In genomic region chr7:139673230-139673629, GRCh38 we compare ENCODE assay signal across 8 cellular contexts.
DNase-seq lines count a peak whose midpoint lies in the region; ATAC-seq, FAIRE-seq and TF ChIP-seq lines count a peak whose summit lies in the region.

No MANE protein-coding gene starts in this region.

- peak overlapping the region; percentile 42 for H3K4me2 ChIP-seq in HCT116 (ENCODE audit: low read length)

- peak; percentile 90 for ATAC-seq in GM18861 (IDR thresholded peaks at IDR 0.05; ENCODE audit: unreplicated experiment)
- peak; percentile 63 for ATAC-seq in HCT116

- H3K4me3 ChIP-seq in HCT116 (replicated peaks in 1 of 2; ENCODE audit: low read depth in 1 of 2, low read length in 2 of 2) (no peak overlapping the region), Peyer's patch (no peak overlapping the region), kidney (ENCODE audit: low read length in 2 of 2) (no peak overlapping the region)

- peaks cover 12 to 55% of the 10 kb centered on the region in 2 experiments for H3K4me1 ChIP-seq in HCT116 (ENCODE audit: control insufficient read depth in 1 of 2, insufficient read depth in 2 of 2, low read length in 2 of 2)
- no peaks in the 10 kb centered on the region for H3K4me1 ChIP-seq in Peyer's patch
- peaks cover 11 to 32% of the 10 kb centered on the region in 2 donors for H3K4me1 ChIP-seq in kidney (ENCODE audit: control insufficient read depth in 1 of 2, insufficient read depth in 1 of 2, low read depth in 1 of 2, low read length in 2 of 2)

- RAD21 ChIA-PET in HCT116 (lab: Charles Lee; ENCODE audit: low non-redundant PET in 1 of 2, low total read pairs in 2 of 2, uncharacterized antibody in 2 of 2, unreplicated experiment in 2 of 2): no interaction called here

- H3K9ac ChIP-seq in HCT116 (ENCODE audit: low read length) (no peak overlapping the region), kidney (ENCODE audit: low read length in 2 of 2) (peak overlapping the region in 1 of 2 donors; percentile 47)

- TF ChIP-seq RAD21 in HCT116 (IDR thresholded peaks at IDR 0.05; ENCODE audit: low read depth): no peak

- no peak for TF ChIP-seq POLR2A in HCT116 (IDR thresholded peaks at IDR 0.05; ENCODE audit: borderline replicate concordance, extremely low read depth, insufficient read depth, insufficient read length)
- TF ChIP-seq POLR2A in Peyer's patch (IDR thresholded peaks at IDR 0.05): no peak
- TF ChIP-seq POLR2A in H54 (IDR thresholded peaks at IDR 0.05; ENCODE audit: low read depth, low read length): no peak

- FAIRE-seq in kidney (lab: Jason Lieb, UNC) (no peak), H54 (lab: Jason Lieb, UNC) (no peak)

- H3K79me2 ChIP-seq in HCT116 (ENCODE audit: insufficient read depth, low read length): peaks cover 4% of the 10 kb centered on the region

- CTCF ChIA-PET in HCT116 (lab: Charles Lee): interaction anchor here (0.5 kb wide), 1 partner anchor 26 kb away, joined by 3 read pairs; no protein-coding TSS in a partner anchor

- no peaks in the 10 kb centered on the region for H3K27me3 ChIP-seq in HCT116 (ENCODE audit: insufficient read depth, low read length)
- no peaks in the 10 kb centered on the region for H3K27me3 ChIP-seq in Peyer's patch

- POLR2A ChIA-PET in HCT116 (lab: Charles Lee): no interaction called here

- H3K27ac ChIP-seq in HCT116 (ENCODE audit: low read depth, low read length) (peak overlapping the region; percentile 11; the same call in 1 of the 2 replicates), Peyer's patch (peak overlapping the region in 2 of 4 donors; percentile 8 to 20), kidney (ENCODE audit: low read depth in 2 of 2, low read length in 2 of 2) (peak overlapping the region; percentile 58 to 82)

- no peak overlapping the region for H2AFZ ChIP-seq in HCT116 (ENCODE audit: low read depth, low read length, poor library complexity, severe bottlenecking)

- intact Hi-C loops in HCT116 (cut with micrococcal nuclease): no loop called here
- intact Hi-C loops in kidney (cut with DNase I): no loop called here

- no peaks in the 10 kb centered on the region for H3K9me2 ChIP-seq in HCT116 (ENCODE audit: insufficient read depth)

- TF ChIP-seq CTCF in HCT116 (IDR thresholded peaks at IDR 0.05 in 2 of 3, conservative IDR thresholded peaks at IDR 0.05 in 1 of 3; ENCODE audit: borderline replicate concordance in 1 of 3, insufficient read depth in 1 of 3, low read depth in 2 of 3, low read length in 2 of 3) (no peak), Peyer's patch (IDR thresholded peaks at IDR 0.05) (no peak), kidney (IDR thresholded peaks at IDR 0.05; ENCODE audit: borderline replicate concordance, extremely low read depth, insufficient read depth) (no peak)

- H3K9me3 ChIP-seq in HCT116 (ENCODE audit: control insufficient read depth in 1 of 2, insufficient read depth in 1 of 2, low read depth in 1 of 2, low read length in 2 of 2) (no peaks in the 10 kb centered on the region), Peyer's patch (no peaks in the 10 kb centered on the region), kidney (ENCODE audit: control insufficient read depth in 1 of 2, low read length in 2 of 2) (no peaks in the 10 kb centered on the region)

- DNase-seq in HCT116 (ENCODE audit: low read depth, low spot score) (no peak), Peyer's patch (peak in 2 of 3 donors; percentile 44 to 62), kidney (no peak), nucleus accumbens (lab: John Stamatoyannopoulos, UW) (no peak), H54 (ENCODE audit: insufficient read length, low spot score) (no peak), NCI-H2196 treated with DMSO at 0.1 percent for 48 hours (lab: John Stamatoyannopoulos, UW; ENCODE audit: unreplicated experiment) (no peak), RPMI8226 (no peak)

- no peaks in the 10 kb centered on the region for H3K36me3 ChIP-seq in HCT116 (ENCODE audit: control insufficient read depth in 1 of 2, insufficient read depth in 2 of 2, low read length in 2 of 2)
- H3K36me3 ChIP-seq in Peyer's patch: no peaks in the 10 kb centered on the region
- H3K36me3 ChIP-seq in kidney (ENCODE audit: control insufficient read depth in 1 of 2, insufficient read depth in 2 of 2, low read length in 2 of 2): no peaks in the 10 kb centered on the region

- H4K20me1 ChIP-seq in HCT116 (ENCODE audit: insufficient read depth): no peaks in the 10 kb centered on the region

- BruUV-seq in HCT116 (replicated peaks; lab: Mats Ljungman, UMichigan): no TSS peak

TF ChIP-seq in HCT116, 20 proteins besides CTCF, POLR2A, EP300 and RAD21:
- TF ChIP-seq ZBTB33 (IDR thresholded peaks at IDR 0.05; ENCODE audit: extremely low read depth, insufficient replicate concordance, low read length) (no peak), CEBPB (IDR thresholded peaks at IDR 0.05; ENCODE audit: low read depth) (no peak), TCF7L2 (IDR thresholded peaks at IDR 0.05; ENCODE audit: borderline replicate concordance, extremely low read depth, insufficient read depth, insufficient read length) (no peak), YY1 (IDR thresholded peaks at IDR 0.05; ENCODE audit: extremely low read depth, insufficient replicate concordance, low read depth, low read length) (no peak), EZH2phosphoT487 (IDR thresholded peaks at IDR 0.05; ENCODE audit: borderline replicate concordance) (no peak), SIN3A (IDR thresholded peaks at IDR 0.05; ENCODE audit: low read depth) (no peak), SRF (IDR thresholded peaks at IDR 0.05; ENCODE audit: low read depth) (no peak), EGR1 (IDR thresholded peaks at IDR 0.05; ENCODE audit: low read depth) (no peak), CBX3 (IDR thresholded peaks at IDR 0.05; ENCODE audit: low read depth) (no peak), JUND (IDR thresholded peaks at IDR 0.05) (no peak), EZH2 (IDR thresholded peaks at IDR 0.05) (no peak), POLR2AphosphoS5 (IDR thresholded peaks at IDR 0.05; ENCODE audit: low read depth, low read length) (no peak), ZFX (IDR thresholded peaks at IDR 0.05) (no peak), ELF1 (IDR thresholded peaks at IDR 0.05; ENCODE audit: borderline replicate concordance, low read depth) (no peak), ZNF274 (IDR thresholded peaks at IDR 0.05; ENCODE audit: low read depth, low read length) (no peak), SP1 (IDR thresholded peaks at IDR 0.05; ENCODE audit: low read depth) (no peak), MAX (IDR thresholded peaks at IDR 0.05) (no peak), REST (IDR thresholded peaks at IDR 0.05; ENCODE audit: low read depth) (no peak)

Comparison
In these comparisons a context has a peak if more than half of its experiments do, and no peak if none do; other contexts are left out.
1. DNase-seq: peak in Peyer's patch (2 of 3); none in HCT116 (single experiment), kidney (single experiment), nucleus accumbens (0 of 56), H54 (single experiment), NCI-H2196 treated with DMSO at 0.1 percent for 48 hours (single experiment) and RPMI8226 (single experiment).